In genomic region chr1:45913183-45913924, GRCh38 we compare ENCODE assay signal across 11 cellular contexts.
DNase-seq lines count a peak whose midpoint lies in the region; ATAC-seq, FAIRE-seq and TF ChIP-seq lines count a peak whose summit lies in the region.
"Had no signal": no experiment of that assay in that cellular context is flagged by ENCODE, and none has a peak within 500 bp of the region (broad histone marks: within the 10 kb centered on the region; RNA-seq: fewer than 3 reads in every experiment).

No MANE protein-coding gene starts in this region.

- H3K36me3 ChIP-seq in Panc1 (ENCODE audit: control insufficient read depth, insufficient read depth, low read length), result no peaks in the 10 kb centered on the region

- POLR2A ChIA-PET in Panc1 (lab: Charles Lee), result no interaction called here

- H3K9me3 Mint-ChIP-seq in progenitor cell of endocrine pancreas (ENCODE audit: low read depth), result no peaks in the 10 kb centered on the region
- H3K9me3 Mint-ChIP-seq: activated T-cell treated with anti-CD3 and anti-CD28 coated beads, Interleukin-2, amount 50 U/mL, for 4 hours; naive B cell had no signal

- no peaks in the 10 kb centered on the region for H3K27me3 ChIP-seq in Panc1 (ENCODE audit: control insufficient read depth, insufficient read depth, low read length)

- no peaks in the 10 kb centered on the region for H3K36me3 Mint-ChIP-seq in progenitor cell of endocrine pancreas (ENCODE audit: insufficient read depth)
- H3K36me3 Mint-ChIP-seq: naive B cell had no signal

- DNase-seq in GM03348 (ENCODE audit: low spot score) (peak; percentile 73), Panc1 (ENCODE audit: low read depth, low spot score) (no peak), foreskin fibroblast (peak; percentile 94 to 95), progenitor cell of endocrine pancreas (ENCODE audit: low spot score, unreplicated experiment) (no peak), RCC 7860 (ENCODE audit: low spot score) (no peak), NCI-H345 (lab: John Stamatoyannopoulos, UW) (no peak), AML-193 (lab: John Stamatoyannopoulos, UW) (no peak)
- DNase-seq in stimulated activated CD4-positive, alpha-beta T cell treated with anti-CD3 and anti-CD28 coated beads, Interleukin-12 subunit alpha, Interleukin-12 subunit beta, amount 100 ng/mL, for 4 hours, result no peak
- DNase-seq: activated T-cell treated with anti-CD3 and anti-CD28 coated beads, Interleukin-2, amount 50 U/mL, for 4 hours; naive B cell had no signal

- H3K27me3 Mint-ChIP-seq in progenitor cell of endocrine pancreas, result no peaks in the 10 kb centered on the region
- H3K27me3 Mint-ChIP-seq: naive B cell had no signal

- no peak overlapping the region for H3K4me3 Mint-ChIP-seq in progenitor cell of endocrine pancreas (ENCODE audit: low read depth)
- H3K4me3 Mint-ChIP-seq: activated T-cell treated with anti-CD3 and anti-CD28 coated beads, Interleukin-2, amount 50 U/mL, for 4 hours had no signal

- peak overlapping the region; percentile 46 for H3K27ac Mint-ChIP-seq in progenitor cell of endocrine pancreas

- H3K4me1 Mint-ChIP-seq in progenitor cell of endocrine pancreas (ENCODE audit: low read depth), result peaks cover 6% of the 10 kb centered on the region

- in situ Hi-C loops in Panc1 (cut with HindIII; ENCODE audit: low pct_unique_long_range_greater_than_20kb, low sequenced_read_pairs), result no loop called here

- H3K9me3 ChIP-seq in Panc1 (ENCODE audit: control insufficient read depth, insufficient read depth, low read depth, low read length), result no peaks in the 10 kb centered on the region

- no TSS peak for BruUV-seq in Panc1 (replicated peaks; lab: Mats Ljungman, UMichigan)

- TF ChIP-seq CTCF in Panc1 (IDR thresholded peaks at IDR 0.05), result no peak
- TF ChIP-seq CTCF in foreskin fibroblast (IDR thresholded peaks at IDR 0.05; ENCODE audit: low read depth, low read length), result no peak
- TF ChIP-seq CTCF in progenitor cell of endocrine pancreas (IDR thresholded peaks at IDR 0.05; ENCODE audit: unreplicated experiment), result no peak

- CTCF ChIA-PET in Panc1 (lab: Charles Lee), result no interaction called here

- H3K4me3 ChIP-seq in Panc1 (ENCODE audit: low read depth in 2 of 2, low read length in 2 of 2) (no peak overlapping the region), foreskin fibroblast (ENCODE audit: low read depth in 1 of 2, low read length in 2 of 2) (peak overlapping the region; percentile 29 to 34)

- H3K4me1 ChIP-seq in Panc1 (ENCODE audit: control insufficient read depth, insufficient read depth, low read length), result peaks cover 15% of the 10 kb centered on the region; the same call in 1 of the 2 replicates

- FAIRE-seq in RCC 7860 (lab: Jason Lieb, UNC), result no peak
- FAIRE-seq: GM18507 had no signal

- ATAC-seq in Panc1, result peak; percentile 66

- peak overlapping the region; percentile 5; the same call in 1 of the 2 replicates for H3K27ac ChIP-seq in Panc1 (ENCODE audit: low read length)

- intact Hi-C loops in Panc1 (cut with micrococcal nuclease; ENCODE audit: unreplicated experiment), result no loop called here

Comparison
In these comparisons a context has a peak if more than half of its experiments do, and no peak if none do; other contexts are left out.
1. DNase-seq: peak in GM03348 (single experiment) and foreskin fibroblast (2 of 2); none in Panc1 (single experiment), progenitor cell of endocrine pancreas (single experiment), RCC 7860 (single experiment), NCI-H345 (single experiment), stimulated activated CD4-positive, alpha-beta T cell treated with anti-CD3 and anti-CD28 coated beads, Interleukin-12 subunit alpha, Interleukin-12 subunit beta, amount 100 ng/mL, for 4 hours (single experiment) and AML-193 (0 of 2).
2. H3K4me3 ChIP-seq: peak in foreskin fibroblast (2 of 2); none in Panc1 (0 of 2).